In the genomic region with DNA sequence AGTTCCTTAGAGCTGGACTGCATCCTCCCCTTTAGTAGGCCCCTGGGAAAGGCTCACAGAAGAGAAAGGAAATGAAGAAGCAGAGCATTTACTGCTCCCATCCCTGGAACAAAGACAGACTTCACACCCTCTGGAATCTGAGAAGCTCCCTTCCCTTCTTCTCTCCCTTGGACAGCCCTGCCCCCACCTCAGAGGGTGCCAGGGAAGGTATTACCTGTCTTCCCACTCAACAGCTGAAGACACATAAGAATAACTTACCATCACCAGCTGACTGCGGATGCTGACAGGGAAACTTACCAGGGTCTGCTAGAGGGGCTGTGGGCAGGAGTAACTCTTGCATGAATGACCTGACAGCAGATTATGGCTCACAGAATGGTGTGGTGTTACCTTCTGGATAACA, we compare ENCODE assay signal across 27 cellular contexts. TPM values are rescaled to one million over a fixed set of nuclear protein-coding genes. Genes with fewer than 3 reads are reported as not detected.
"Had no signal": no experiment of that assay in that cellular context is flagged by ENCODE, and none has a peak within 500 bp of the region (broad histone marks: within the 10 kb centered on the region; RNA-seq: fewer than 3 reads in every experiment).

No MANE protein-coding gene starts in this region.

- H3K4me3 Mint-ChIP-seq: immature natural killer cell; naive thymus-derived CD4-positive, alpha-beta T cell; natural killer cell treated with Interleukin-12 subunit alpha and Interleukin-12 subunit beta and Interleukin-15 and Interleukin-18, amount 100 ng/mL, for 72 hours; stimulated activated naive CD8-positive, alpha-beta T cell treated with anti-CD3 and anti-CD28 coated beads, Interleukin-15, Interleukin-2, amounts not matched to agents 100 ng/mL and 50 ng/mL, for 24 hours had no signal

- DNase-seq: hypothalamus; immature natural killer cell; kidney; left colon; left ventricle myocardium inferior; midbrain; mucosa of descending colon; naive thymus-derived CD4-positive, alpha-beta T cell; ovary; right lobe of liver; stimulated activated CD4-positive, alpha-beta T cell treated with anti-CD3 and anti-CD28 coated beads, Interleukin-12 subunit alpha, Interleukin-12 subunit beta, amount 100 ng/mL, for 4 hours; stimulated activated CD4-positive, alpha-beta T cell treated with anti-CD3 and anti-CD28 coated beads, Interleukin-15, amount 100 ng/mL, for 24 hours; stimulated activated CD4-positive, alpha-beta T cell treated with anti-CD3 and anti-CD28 coated beads, Interleukin-2, amount 100 ng/mL, for 24 hours; stimulated activated CD4-positive, alpha-beta T cell treated with anti-CD3 and anti-CD28 coated beads, Interleukin-4, amount 100 ng/mL, for 1 hour; stimulated activated naive CD4-positive, alpha-beta T cell; tibial artery; trophoblast cell; upper lobe of right lung had no signal

- H3K9me3 ChIP-seq: ovary, right atrium auricular region, right lobe of liver, suprapubic skin, thoracic aorta, tibial artery, upper lobe of right lung had no signal

- H3K36me3 ChIP-seq: left ventricle myocardium inferior, ovary, right atrium auricular region, right lobe of liver, suprapubic skin, thoracic aorta, upper lobe of right lung had no signal

- H3K27me3 Mint-ChIP-seq: naive thymus-derived CD4-positive, alpha-beta T cell; natural killer cell treated with Interleukin-12 subunit alpha and Interleukin-12 subunit beta and Interleukin-15 and Interleukin-18, amount 100 ng/mL, for 72 hours; progenitor cell of endocrine pancreas; stimulated activated naive CD8-positive, alpha-beta T cell treated with anti-CD3 and anti-CD28 coated beads, Interleukin-15, Interleukin-2, amounts not matched to agents 100 ng/mL and 50 ng/mL, for 24 hours had no signal

- H3K36me3 Mint-ChIP-seq: natural killer cell treated with Interleukin-12 subunit alpha and Interleukin-12 subunit beta and Interleukin-15 and Interleukin-18, amount 100 ng/mL, for 72 hours had no signal

- H3K9me3 Mint-ChIP-seq: immature natural killer cell; natural killer cell treated with Interleukin-12 subunit alpha and Interleukin-12 subunit beta and Interleukin-15 and Interleukin-18, amount 100 ng/mL, for 72 hours had no signal

- H3K27ac Mint-ChIP-seq: immature natural killer cell; naive thymus-derived CD4-positive, alpha-beta T cell; natural killer cell treated with Interleukin-12 subunit alpha and Interleukin-12 subunit beta and Interleukin-15 and Interleukin-18, amount 100 ng/mL, for 72 hours; progenitor cell of endocrine pancreas; stimulated activated naive CD8-positive, alpha-beta T cell treated with anti-CD3 and anti-CD28 coated beads, Interleukin-15, Interleukin-2, amounts not matched to agents 100 ng/mL and 50 ng/mL, for 24 hours had no signal

- H3K27me3 ChIP-seq: ovary, right atrium auricular region, right lobe of liver, suprapubic skin, tibial artery, upper lobe of right lung had no signal

- H3K4me3 ChIP-seq: left ventricle myocardium inferior, lung, mucosa of descending colon, ovary, right atrium auricular region, right lobe of liver, skin epidermis, suprapubic skin, thoracic aorta, tibial artery, upper lobe of right lung had no signal

- H3K4me1 ChIP-seq: left ventricle myocardium inferior, right atrium auricular region, right lobe of liver, suprapubic skin, tibial artery, upper lobe of right lung had no signal

- ATAC-seq: left colon; mucosa of descending colon; naive thymus-derived CD4-positive, alpha-beta T cell; right lobe of liver; upper lobe of right lung had no signal

- H3K4me1 Mint-ChIP-seq: immature natural killer cell; naive thymus-derived CD4-positive, alpha-beta T cell had no signal

RNA-seq across cellular contexts. Expression of gene FAAH, which starts 14.1 kb away (rescaled TPM):
- total RNA-seq: myocyte had no signal
